ENCODE assay signal across 22 cellular contexts in the genomic region with DNA sequence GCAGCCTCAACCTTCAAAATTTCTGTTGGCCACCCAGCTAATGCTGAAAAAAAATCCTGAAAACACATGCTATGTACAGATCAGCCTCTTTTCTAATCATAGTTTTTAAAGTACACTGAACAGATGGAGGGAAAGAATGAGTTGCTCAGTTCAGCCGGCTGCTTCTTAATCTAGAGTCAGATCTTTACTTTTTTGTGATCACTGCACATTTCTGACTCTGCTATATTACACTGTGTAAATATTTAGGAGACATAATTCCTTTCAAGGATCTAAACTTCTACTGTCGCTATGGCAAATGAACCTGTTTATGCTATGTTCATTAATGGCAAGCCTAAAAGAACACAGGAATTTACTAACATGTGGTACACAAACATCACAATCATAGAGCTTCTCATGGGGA.
DNase-seq lines count a peak whose midpoint lies in the region; ATAC-seq lines count a peak whose summit lies in the region.
"Had no signal": no experiment of that assay in that cellular context is flagged by ENCODE, and none has a peak within 500 bp of the region (broad histone marks: within the 10 kb centered on the region; RNA-seq: fewer than 3 reads in every experiment).

No MANE protein-coding gene starts in this region.

- H3K27me3 ChIP-seq in adipocyte (replicated peaks; ENCODE audit: control insufficient read depth, insufficient read depth, low read length) = no peaks in the 10 kb centered on the region
- H3K27me3 ChIP-seq: colonic mucosa, transverse colon had no signal

- H3K4me1 Mint-ChIP-seq in activated naive CD4-positive, alpha-beta T cell treated with anti-CD3 and anti-CD28 coated beads for 36 hours (ENCODE audit: low read depth) = peaks cover 34% of the 10 kb centered on the region
- peaks cover 48% of the 10 kb centered on the region for H3K4me1 Mint-ChIP-seq in stimulated activated naive CD8-positive, alpha-beta T cell treated with anti-CD3 and anti-CD28 coated beads, Interleukin-15, amount 100 ng/mL, for 72 hours
- H3K4me1 Mint-ChIP-seq: endodermal cell had no signal

- no peak overlapping the region for H3K4me3 Mint-ChIP-seq in activated naive CD4-positive, alpha-beta T cell treated with anti-CD3 and anti-CD28 coated beads for 36 hours
- peak overlapping the region in 1 of 2 donors; percentile 21 for H3K4me3 Mint-ChIP-seq in stimulated activated naive CD8-positive, alpha-beta T cell treated with anti-CD3 and anti-CD28 coated beads, Interleukin-15, amount 100 ng/mL, for 72 hours
- H3K4me3 Mint-ChIP-seq: activated naive CD4-positive, alpha-beta T cell treated with anti-CD3 and anti-CD28 coated beads, Interleukin-2, amount 10 ng/mL, durations not matched to agents 7 days and 5 days; endodermal cell had no signal

- H3K4me1 ChIP-seq in adipocyte (ENCODE audit: control insufficient read depth, insufficient read depth, low read length) = no peaks in the 10 kb centered on the region
- H3K4me1 ChIP-seq: colonic mucosa, prostate gland, transverse colon had no signal

- H3K9me3 Mint-ChIP-seq in activated naive CD4-positive, alpha-beta T cell treated with anti-CD3 and anti-CD28 coated beads for 36 hours = no peaks in the 10 kb centered on the region
- peaks cover 0 to 14% of the 10 kb centered on the region in 2 donors for H3K9me3 Mint-ChIP-seq in stimulated activated naive CD8-positive, alpha-beta T cell treated with anti-CD3 and anti-CD28 coated beads, Interleukin-15, amount 100 ng/mL, for 72 hours
- H3K9me3 Mint-ChIP-seq: activated naive CD4-positive, alpha-beta T cell treated with anti-CD3 and anti-CD28 coated beads, Interleukin-2, amount 10 ng/mL, durations not matched to agents 7 days and 5 days had no signal

- peaks cover 14% of the 10 kb centered on the region for H3K36me3 Mint-ChIP-seq in activated naive CD4-positive, alpha-beta T cell treated with anti-CD3 and anti-CD28 coated beads for 36 hours (ENCODE audit: low read depth)

- CTCF ChIA-PET in activated naive CD4-positive, alpha-beta T cell treated with anti-CD3 and anti-CD28 coated beads for 36 hours (lab: Charles Lee) = interaction anchor here (0.7 to 5.3 kb wide), 2 partner anchors 56 to 516 kb away, joined by 3 to 46 read pairs; no protein-coding TSS in a partner anchor

- H3K27me3 Mint-ChIP-seq in activated naive CD4-positive, alpha-beta T cell treated with anti-CD3 and anti-CD28 coated beads for 36 hours (ENCODE audit: low read depth) = no peaks in the 10 kb centered on the region
- H3K27me3 Mint-ChIP-seq in stimulated activated naive CD8-positive, alpha-beta T cell treated with anti-CD3 and anti-CD28 coated beads, Interleukin-15, amount 100 ng/mL, for 72 hours = no peaks in the 10 kb centered on the region
- H3K27me3 Mint-ChIP-seq: activated naive CD4-positive, alpha-beta T cell treated with anti-CD3 and anti-CD28 coated beads, Interleukin-2, amount 10 ng/mL, durations not matched to agents 7 days and 5 days had no signal

- no peak overlapping the region for H3K4me3 ChIP-seq in adipocyte (ENCODE audit: low read length)
- H3K4me3 ChIP-seq: colonic mucosa, prostate gland, transverse colon had no signal

- peak; percentile 37 for ATAC-seq in stimulated activated naive CD8-positive, alpha-beta T cell treated with anti-CD3 and anti-CD28 coated beads, Interleukin-15, amount 100 ng/mL, for 72 hours
- ATAC-seq in GM21786 (IDR thresholded peaks at IDR 0.05; ENCODE audit: unreplicated experiment) (no peak), GM18502 (IDR thresholded peaks at IDR 0.05; ENCODE audit: poor library complexity, unreplicated experiment) (no peak)

- peak overlapping the region; percentile 47 for H3K27ac Mint-ChIP-seq in activated naive CD4-positive, alpha-beta T cell treated with anti-CD3 and anti-CD28 coated beads for 36 hours
- peak overlapping the region in 1 of 2 donors; percentile 72 for H3K27ac Mint-ChIP-seq in stimulated activated naive CD8-positive, alpha-beta T cell treated with anti-CD3 and anti-CD28 coated beads, Interleukin-15, amount 100 ng/mL, for 72 hours
- H3K27ac Mint-ChIP-seq: activated naive CD4-positive, alpha-beta T cell treated with anti-CD3 and anti-CD28 coated beads, Interleukin-2, amount 10 ng/mL, durations not matched to agents 7 days and 5 days; endodermal cell had no signal

- peaks cover 9% of the 10 kb centered on the region for H3K9me3 ChIP-seq in adipocyte (ENCODE audit: control insufficient read depth, low read length)
- H3K9me3 ChIP-seq: colonic mucosa, prostate gland, transverse colon had no signal

- no peak for DNase-seq in activated naive CD4-positive, alpha-beta T cell treated with anti-CD3 and anti-CD28 coated beads for 36 hours
- no peak for DNase-seq in activated naive CD4-positive, alpha-beta T cell treated with anti-CD3 and anti-CD28 coated beads, Interleukin-2, amount 50 U/mL, for 16 hours
- peak; percentile 56 for DNase-seq in NCI-H2171 treated with DMSO at 0.1 percent for 48 hours (lab: John Stamatoyannopoulos, UW)
- peak; percentile 44 for DNase-seq in adipocyte (ENCODE audit: low read depth)
- no peak for DNase-seq in stimulated activated naive CD8-positive, alpha-beta T cell treated with anti-CD3 and anti-CD28 coated beads, Interleukin-15, amount 100 ng/mL, for 72 hours
- DNase-seq in KG1 (lab: John Stamatoyannopoulos, UW) = no peak
- DNase-seq: activated CD4-positive, alpha-beta T cell treated with anti-CD3 and anti-CD28 coated beads for 1 hour; activated CD8-positive, alpha-beta memory T cell treated with anti-CD3 and anti-CD28 coated beads, Interleukin-2, amount 50 U/mL, for 4 hours; activated naive CD4-positive, alpha-beta T cell treated with anti-CD3 and anti-CD28 coated beads, Interleukin-2, amount 10 ng/mL, durations not matched to agents 7 days and 5 days; colonic mucosa; DMS153; endodermal cell; GDM1; H7; NCI-H1417 treated with DMSO at 0.1 percent for 48 hours; NCI-H526 treated with DMSO at 0.1 percent for 48 hours; stimulated activated naive CD4-positive, alpha-beta T cell; SW 1271; transverse colon had no signal

- H3K36me3 ChIP-seq in adipocyte (ENCODE audit: control insufficient read depth, insufficient read depth, low read length, severe bottlenecking) = no peaks in the 10 kb centered on the region
- H3K36me3 ChIP-seq: colonic mucosa, prostate gland, transverse colon had no signal

- H3K9ac ChIP-seq in adipocyte (ENCODE audit: low read length) = no peak overlapping the region

- intact Hi-C loops in activated naive CD4-positive, alpha-beta T cell treated with anti-CD3 and anti-CD28 coated beads for 36 hours (cut with micrococcal nuclease) = loop anchor here (1.0 to 10.0 kb wide), 3 partner anchors 71 to 1022 kb away; no protein-coding TSS in a partner anchor

Comparison
In these comparisons a context has a peak if more than half of its experiments do, and no peak if none do; other contexts are left out.
1. DNase-seq: peak in NCI-H2171 treated with DMSO at 0.1 percent for 48 hours (single experiment) and adipocyte (single experiment); none in activated naive CD4-positive, alpha-beta T cell treated with anti-CD3 and anti-CD28 coated beads for 36 hours (single experiment), activated naive CD4-positive, alpha-beta T cell treated with anti-CD3 and anti-CD28 coated beads, Interleukin-2, amount 50 U/mL, for 16 hours (single experiment), stimulated activated naive CD8-positive, alpha-beta T cell treated with anti-CD3 and anti-CD28 coated beads, Interleukin-15, amount 100 ng/mL, for 72 hours (0 of 2) and KG1 (single experiment).